Comparison of ENCODE assay signal across 18 cellular contexts in the genomic region with DNA sequence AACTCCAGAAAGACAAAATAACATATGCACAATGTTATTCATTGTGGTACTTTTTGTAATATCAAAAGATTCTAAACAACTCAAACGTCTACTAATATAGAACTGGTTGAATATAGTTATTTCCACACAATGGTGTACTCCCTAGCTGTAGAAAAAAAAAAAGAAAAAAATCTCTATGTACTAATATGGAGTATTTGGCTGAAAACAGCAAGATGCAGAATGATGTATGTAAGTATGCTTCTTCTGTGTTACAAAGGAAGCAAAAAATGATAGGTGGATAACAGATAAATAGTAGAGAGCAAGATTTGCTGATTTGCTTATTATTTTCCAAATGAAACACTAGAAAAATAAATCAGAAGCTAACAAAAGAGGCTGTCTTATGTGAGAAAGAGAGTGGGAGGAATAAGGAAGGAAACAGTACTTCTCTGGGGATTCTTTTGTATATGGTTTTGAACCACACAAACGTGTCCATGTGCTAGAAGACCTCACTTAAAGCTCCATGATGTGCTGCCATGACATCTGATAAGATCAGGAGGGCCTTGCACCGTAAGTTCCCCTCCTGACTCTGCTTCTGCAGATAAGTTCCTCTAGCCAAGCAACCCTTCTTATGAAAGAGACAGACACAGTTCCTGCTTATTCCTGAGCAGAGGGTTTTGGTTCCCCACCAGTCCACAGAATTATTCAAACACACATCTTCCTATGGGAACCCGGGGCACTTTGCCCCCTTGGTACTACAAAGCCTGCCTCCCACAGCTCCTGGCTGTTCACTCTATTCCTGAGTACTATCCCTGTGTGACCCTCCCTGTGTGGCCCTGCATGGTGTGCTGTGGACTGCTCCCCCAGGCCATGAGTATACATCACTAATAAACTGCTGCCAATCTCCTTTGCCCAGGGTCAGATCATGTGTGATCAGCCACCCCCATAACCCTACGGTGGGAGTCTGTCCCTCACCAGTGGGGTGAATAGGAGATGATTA.
DNase-seq lines count a peak whose midpoint lies in the region; FAIRE-seq and TF ChIP-seq lines count a peak whose summit lies in the region.
"Had no signal": no experiment of that assay in that cellular context is flagged by ENCODE, and none has a peak within 500 bp of the region (broad histone marks: within the 10 kb centered on the region; RNA-seq: fewer than 3 reads in every experiment).

No MANE protein-coding gene starts in this region.

- no peaks in the 10 kb centered on the region for H3K27me3 ChIP-seq in transverse colon

- no peaks in the 10 kb centered on the region for H3K9me3 Mint-ChIP-seq in dendritic cell treated with granulocyte-macrophage colony-stimulating factor and Interleukin-4, amounts not matched to agents 40 ng/mL and 50 ng/mL, for 4 days
- no peaks in the 10 kb centered on the region for H3K9me3 Mint-ChIP-seq in HFFc6
- H3K9me3 Mint-ChIP-seq: activated naive CD8-positive, alpha-beta T cell treated with anti-CD3 and anti-CD28 coated beads, Interleukin-2, amount 10 ng/mL, durations not matched to agents 7 days and 5 days; nephron had no signal

- TF ChIP-seq POLR2A in transverse colon (IDR thresholded peaks at IDR 0.05) (no peak), GM12891 (IDR thresholded peaks at IDR 0.05; ENCODE audit: low read depth, low read length) (no peak)

- peak; percentile 15 for DNase-seq in stimulated activated CD4-positive, alpha-beta T cell treated with anti-CD3 and anti-CD28 coated beads, Interleukin-15, amount 100 ng/mL, for 24 hours
- no peak for DNase-seq in stimulated activated CD4-positive, alpha-beta T cell treated with anti-CD3 and anti-CD28 coated beads, Interleukin-4, amount 100 ng/mL, for 4 hours
- DNase-seq in OCI-M1 (lab: John Stamatoyannopoulos, UW) = peak; percentile 78
- no peak for DNase-seq in transverse colon
- DNase-seq in GM12891 (ENCODE audit: insufficient read length, low spot score) = no peak
- DNase-seq in HFFc6 = no peak
- no peak for DNase-seq in cortex of kidney (lab: John Stamatoyannopoulos, UW)
- DNase-seq: activated B cell treated with CpG ODN at 0.5 μM for 24 hours; activated naive CD8-positive, alpha-beta T cell treated with anti-CD3 and anti-CD28 coated beads, Interleukin-2, amount 10 ng/mL, durations not matched to agents 7 days and 5 days; GOT3; mesendoderm; NCI-H2029 treated with DMSO at 0.1 percent for 48 hours; NCI-H526; stimulated activated CD4-positive, alpha-beta T cell treated with anti-CD3 and anti-CD28 coated beads, Interleukin-12 subunit alpha, Interleukin-12 subunit beta, amount 100 ng/mL, for 4 hours had no signal

- in situ Hi-C loops in transverse colon (cut with MboI; ENCODE audit: low pct_ligation_motif_present in 1 of 4, low pct_unique_long_range_greater_than_20kb in 1 of 4, low sequenced_read_pairs in 3 of 4) = no loop called here

- H3K4me3 ChIP-seq in transverse colon = no peak overlapping the region

- no peak for FAIRE-seq in GM12891 (lab: Jason Lieb, UNC)
- FAIRE-seq: bronchial epithelial cell, islet of Langerhans had no signal

- TF ChIP-seq CTCF in transverse colon (IDR thresholded peaks at IDR 0.05) (no peak), HFFc6 (IDR thresholded peaks at IDR 0.05) (no peak)

- no peaks in the 10 kb centered on the region for H3K4me1 ChIP-seq in transverse colon

- no peaks in the 10 kb centered on the region for H3K9me3 ChIP-seq in transverse colon

- no peak for TF ChIP-seq EP300 in transverse colon (IDR thresholded peaks at IDR 0.05; ENCODE audit: low read depth)

- peak overlapping the region; percentile 80 for H3K27ac Mint-ChIP-seq in dendritic cell treated with granulocyte-macrophage colony-stimulating factor and Interleukin-4, amounts not matched to agents 40 ng/mL and 50 ng/mL, for 4 days
- no peak overlapping the region for H3K27ac Mint-ChIP-seq in HFFc6
- H3K27ac Mint-ChIP-seq: activated B cell treated with CpG ODN at 0.5 μM for 24 hours; activated naive CD8-positive, alpha-beta T cell treated with anti-CD3 and anti-CD28 coated beads, Interleukin-2, amount 10 ng/mL, durations not matched to agents 7 days and 5 days; nephron had no signal

- WGBS in transverse colon (ENCODE audit: low coverage in 1 of 2), 2 donors = 59 to 63% methylated on average over 3 to 5 of the region's 5 CpGs

- H3K4me3 Mint-ChIP-seq in dendritic cell treated with granulocyte-macrophage colony-stimulating factor and Interleukin-4, amounts not matched to agents 40 ng/mL and 50 ng/mL, for 4 days = no peak overlapping the region
- no peak overlapping the region for H3K4me3 Mint-ChIP-seq in HFFc6
- H3K4me3 Mint-ChIP-seq: activated B cell treated with CpG ODN at 0.5 μM for 24 hours; activated naive CD8-positive, alpha-beta T cell treated with anti-CD3 and anti-CD28 coated beads, Interleukin-2, amount 10 ng/mL, durations not matched to agents 7 days and 5 days; nephron had no signal

- H3K36me3 Mint-ChIP-seq in dendritic cell treated with granulocyte-macrophage colony-stimulating factor and Interleukin-4, amounts not matched to agents 40 ng/mL and 50 ng/mL, for 4 days (ENCODE audit: low read depth) = no peaks in the 10 kb centered on the region
- H3K36me3 Mint-ChIP-seq in HFFc6 (ENCODE audit: low read depth) = no peaks in the 10 kb centered on the region
- H3K36me3 Mint-ChIP-seq: activated naive CD8-positive, alpha-beta T cell treated with anti-CD3 and anti-CD28 coated beads, Interleukin-2, amount 10 ng/mL, durations not matched to agents 7 days and 5 days had no signal

- no peaks in the 10 kb centered on the region for H3K27me3 Mint-ChIP-seq in dendritic cell treated with granulocyte-macrophage colony-stimulating factor and Interleukin-4, amounts not matched to agents 40 ng/mL and 50 ng/mL, for 4 days
- no peaks in the 10 kb centered on the region for H3K27me3 Mint-ChIP-seq in HFFc6 (ENCODE audit: insufficient read depth)
- H3K27me3 Mint-ChIP-seq: activated B cell treated with CpG ODN at 0.5 μM for 24 hours; activated naive CD8-positive, alpha-beta T cell treated with anti-CD3 and anti-CD28 coated beads, Interleukin-2, amount 10 ng/mL, durations not matched to agents 7 days and 5 days had no signal

- H3K4me1 Mint-ChIP-seq in dendritic cell treated with granulocyte-macrophage colony-stimulating factor and Interleukin-4, amounts not matched to agents 40 ng/mL and 50 ng/mL, for 4 days (ENCODE audit: low read depth) = peaks cover 13% of the 10 kb centered on the region
- peaks cover 7% of the 10 kb centered on the region for H3K4me1 Mint-ChIP-seq in HFFc6 (ENCODE audit: low read depth)
- H3K4me1 Mint-ChIP-seq: activated B cell treated with CpG ODN at 0.5 μM for 24 hours; activated naive CD8-positive, alpha-beta T cell treated with anti-CD3 and anti-CD28 coated beads, Interleukin-2, amount 10 ng/mL, durations not matched to agents 7 days and 5 days; nephron had no signal

- H3K27ac ChIP-seq in transverse colon = no peak overlapping the region

- H3K36me3 ChIP-seq in transverse colon = no peaks in the 10 kb centered on the region

- intact Hi-C loops in dendritic cell treated with granulocyte-macrophage colony-stimulating factor and Interleukin-4, amounts not matched to agents 40 ng/mL and 50 ng/mL, for 4 days (cut with micrococcal nuclease) = loop anchor here (2.0 kb wide), 1 partner anchor 51 kb away; no protein-coding TSS in a partner anchor
- intact Hi-C loops in transverse colon (cut with DNase I; ENCODE audit: low total_unique reads) = no loop called here

TF ChIP-seq in GM12891, 5 proteins besides CTCF, POLR2A, EP300 and RAD21:
- TF ChIP-seq SPI1 (IDR thresholded peaks at IDR 0.05; ENCODE audit: low read depth, low read length) (no peak), PAX5 (IDR thresholded peaks at IDR 0.05; ENCODE audit: insufficient read depth, low read length, severe bottlenecking) (no peak), TAF1 (IDR thresholded peaks at IDR 0.05; ENCODE audit: low read depth, low read length) (no peak), POU2F2 (IDR thresholded peaks at IDR 0.05; ENCODE audit: low read depth, low read length) (no peak), POLR2AphosphoS5 (IDR thresholded peaks at IDR 0.05; ENCODE audit: low read depth, low read length) (no peak)

Comparison
In these comparisons a context has a peak if more than half of its experiments do, and no peak if none do; other contexts are left out.
1. DNase-seq: peak in stimulated activated CD4-positive, alpha-beta T cell treated with anti-CD3 and anti-CD28 coated beads, Interleukin-15, amount 100 ng/mL, for 24 hours (single experiment) and OCI-M1 (single experiment); none in stimulated activated CD4-positive, alpha-beta T cell treated with anti-CD3 and anti-CD28 coated beads, Interleukin-4, amount 100 ng/mL, for 4 hours (0 of 2), transverse colon (single experiment), GM12891 (single experiment), HFFc6 (single experiment) and cortex of kidney (single experiment).